In genomic region chr2:130182826-130183499, GRCh38 we compare ENCODE assay signal across 9 cellular contexts. TPM values are rescaled to one million over a fixed set of nuclear protein-coding genes. Genes with fewer than 3 reads are reported as not detected.
DNase-seq lines count a peak whose midpoint lies in the region; ATAC-seq, FAIRE-seq and TF ChIP-seq lines count a peak whose summit lies in the region.
"Not testable (repeated sequence)": the region's sequence is repeated elsewhere in the genome, so short reads cannot be mapped to it uniquely, and the experiment has no call there.
"Had no signal": no experiment of that assay in that cellular context is flagged by ENCODE, and none has a peak within 500 bp of the region (broad histone marks: within the 10 kb centered on the region; RNA-seq: fewer than 3 reads in every experiment).

No MANE protein-coding gene starts in this region.

- FAIRE-seq in bronchial epithelial cell (lab: Jason Lieb, UNC) = not testable (repeated sequence)

- H3K9me2 ChIP-seq in neural cell (ENCODE audit: insufficient read depth, low read length) = not testable (repeated sequence)

- ATAC-seq in right cardiac atrium = peak; percentile 2 to 19

- not testable (repeated sequence) for H3K4me1 Mint-ChIP-seq in activated CD4-positive, alpha-beta T cell treated with anti-CD3 and anti-CD28 coated beads, Interleukin-2, amount 10 ng/mL, durations not matched to agents 24 days and 14 days

- TF ChIP-seq EP300 in neural cell (conservative IDR thresholded peaks at IDR 0.05; ENCODE audit: poor library complexity, severe bottlenecking) = not testable (repeated sequence)

- TF ChIP-seq CTCF in bronchial epithelial cell (IDR thresholded peaks at IDR 0.05; ENCODE audit: insufficient read depth, low read length, severe bottlenecking); neural cell (IDR thresholded peaks at IDR 0.05; ENCODE audit: poor library complexity, severe bottlenecking); thyroid gland (IDR thresholded peaks at IDR 0.05): not testable (repeated sequence)

- in situ Hi-C loops in HAP-1 (cut with MboI; ENCODE audit: low sequenced_read_pairs) = loop anchor here (5.0 to 25.0 kb wide), 2 partner anchors 149 to 904 kb away; partner anchors contain the start of gene FAM168B

- TF ChIP-seq RAD21 in neural cell (conservative IDR thresholded peaks at IDR 0.05) = not testable (repeated sequence)

- DNase-seq in HAP-1 (ENCODE audit: low spot score in 2 of 2) (peak in 1 of 2 experiments; percentile 31), NCI-H1417 (lab: John Stamatoyannopoulos, UW) (peak in 2 of 3 experiments; percentile 33 to 35), thyroid gland (peak in 1 of 2 donors; percentile 27)
- DNase-seq in activated CD4-positive, alpha-beta T cell treated with anti-CD3 and anti-CD28 coated beads, Interleukin-2, amount 10 ng/mL, durations not matched to agents 24 days and 14 days = peak; percentile 69
- DNase-seq in bronchial epithelial cell (ENCODE audit: low read depth); right cardiac atrium: not testable (repeated sequence)

- H3F3A ChIP-seq in neural cell (ENCODE audit: insufficient read depth, low read length, poor library complexity, severe bottlenecking) = not testable (repeated sequence)

- peaks cover 23% of the 10 kb centered on the region for H3K79me2 ChIP-seq in neural cell (replicated peaks; ENCODE audit: insufficient read depth, low read length)

- peak overlapping the region; percentile 48 for H3K4me2 ChIP-seq in neural cell (ENCODE audit: low read length)

- 34% methylated on average over 23 of the region's 23 CpGs for WGBS in right cardiac atrium
- WGBS in thyroid gland, 2 donors = 27 to 29% methylated on average over 10 to 15 of the region's 23 CpGs

- H3K27ac Mint-ChIP-seq in activated CD4-positive, alpha-beta T cell treated with anti-CD3 and anti-CD28 coated beads, Interleukin-2, amount 10 ng/mL, durations not matched to agents 24 days and 14 days = peak overlapping the region; percentile 83

- not testable (repeated sequence) for H3K27ac ChIP-seq in right cardiac atrium (ENCODE audit: low read length)
- H3K27ac ChIP-seq in neural cell (ENCODE audit: low read length) (peak overlapping the region; percentile 56), thyroid gland (peak overlapping the region; percentile 72 to 95 (median 74))

- not testable (repeated sequence) for H3K9me3 Mint-ChIP-seq in activated CD4-positive, alpha-beta T cell treated with anti-CD3 and anti-CD28 coated beads, Interleukin-2, amount 10 ng/mL, durations not matched to agents 24 days and 14 days

- intact Hi-C loops in activated CD4-positive, alpha-beta T cell treated with anti-CD3 and anti-CD28 coated beads, Interleukin-2, amount 10 ng/mL, durations not matched to agents 24 days and 14 days (cut with micrococcal nuclease) = loop anchor here (2.0 to 5.0 kb wide), 2 partner anchors 150 to 1309 kb away; partner anchors contain the start of gene MZT2A
- intact Hi-C loops in right cardiac atrium (cut with DNase I) = loop anchor here in 3 of 4 donors (5.0 to 10.0 kb wide), 3 partner anchors 149 to 162 kb away; partner anchors contain the start of gene IMP4 (in 1 of the 3)
- intact Hi-C loops in thyroid gland (cut with DNase I) = not testable (repeated sequence)

- H3K4me3 Mint-ChIP-seq in activated CD4-positive, alpha-beta T cell treated with anti-CD3 and anti-CD28 coated beads, Interleukin-2, amount 10 ng/mL, durations not matched to agents 24 days and 14 days = peak overlapping the region; percentile 85

- H3K27me3 ChIP-seq in HAP-1 (ENCODE audit: low read depth); bronchial epithelial cell (ENCODE audit: control insufficient read depth, insufficient read depth, low read length); right cardiac atrium (ENCODE audit: control insufficient read depth, insufficient read depth); neural cell (ENCODE audit: insufficient read depth, low read depth, low read length); thyroid gland: not testable (repeated sequence)

- not testable (repeated sequence) for TF ChIP-seq POLR2A in thyroid gland (IDR thresholded peaks at IDR 0.05)

- H3K9ac ChIP-seq in ES-I3 (ENCODE audit: low read depth, low read length) = peak overlapping the region; percentile 55
- H3K9ac ChIP-seq in neural cell (ENCODE audit: low read length) = peak overlapping the region; percentile 55

- H3K9me3 ChIP-seq in ES-I3 (ENCODE audit: control insufficient read depth, insufficient read depth, low read length); HAP-1; right cardiac atrium (ENCODE audit: control insufficient read depth, low read length); neural cell (ENCODE audit: low read length); thyroid gland: not testable (repeated sequence)

- not testable (repeated sequence) for H2AFZ ChIP-seq in neural cell (ENCODE audit: low read depth, low read length)

- H3K4me1 ChIP-seq in ES-I3 (ENCODE audit: insufficient read depth, low read length); HAP-1; right cardiac atrium (ENCODE audit: control insufficient read depth, insufficient read depth, low read length): not testable (repeated sequence)
- H3K4me1 ChIP-seq in thyroid gland = peaks cover 20 to 29% of the 10 kb centered on the region in 2 donors

- peak overlapping the region; percentile 94 for H3K4me3 ChIP-seq in HAP-1
- peak overlapping the region; percentile 73 for H3K4me3 ChIP-seq in bronchial epithelial cell (ENCODE audit: low read depth, low read length)
- H3K4me3 ChIP-seq in right cardiac atrium (ENCODE audit: low read length) = not testable (repeated sequence)
- peak overlapping the region; percentile 95 for H3K4me3 ChIP-seq in neural cell (ENCODE audit: low read length)
- H3K4me3 ChIP-seq in thyroid gland (replicated peaks in 1 of 3) = peak overlapping the region in 1 of 3 donors; percentile 89

- not testable (repeated sequence) for H4K20me1 ChIP-seq in neural cell (ENCODE audit: insufficient read depth)

- H3K36me3 Mint-ChIP-seq in activated CD4-positive, alpha-beta T cell treated with anti-CD3 and anti-CD28 coated beads, Interleukin-2, amount 10 ng/mL, durations not matched to agents 24 days and 14 days (ENCODE audit: low read depth) = peaks cover 17% of the 10 kb centered on the region

- H3K27me3 Mint-ChIP-seq in activated CD4-positive, alpha-beta T cell treated with anti-CD3 and anti-CD28 coated beads, Interleukin-2, amount 10 ng/mL, durations not matched to agents 24 days and 14 days = not testable (repeated sequence)

- not testable (repeated sequence) for H3K36me3 ChIP-seq in ES-I3 (ENCODE audit: insufficient read depth, low read length); HAP-1 (replicated peaks); bronchial epithelial cell (ENCODE audit: control insufficient read depth, insufficient read depth, low read length); neural cell (ENCODE audit: insufficient read depth, low read length); thyroid gland

RNA-seq across cellular contexts. Expression of gene MZT2B, which starts 0.9 kb away (rescaled TPM):
- total RNA-seq in activated CD4-positive, alpha-beta T cell treated with anti-CD3 and anti-CD28 coated beads, Interleukin-2, amount 10 ng/mL, durations not matched to agents 24 days and 14 days = 312 and 329 TPM in 2 replicates
- 146 and 217 TPM in 2 replicates for total RNA-seq in bronchial epithelial cell
- 100 to 1,000 TPM; 222 to 339 (median 260) TPM for total RNA-seq in right cardiac atrium
- polyA plus RNA-seq in right cardiac atrium = 287 TPM
- 255 and 257 TPM in 2 replicates for polyA plus RNA-seq in neural cell
- polyA minus RNA-seq in neural cell = 68.1 and 84.2 TPM in 2 replicates
- 100 to 1,000 TPM; 135 to 237 (median 221) TPM for total RNA-seq in thyroid gland

RNA-seq across cellular contexts. Expression of gene SMPD4, which starts 1.6 kb away (rescaled TPM):
- 86.0 and 91.1 TPM in 2 replicates for total RNA-seq in activated CD4-positive, alpha-beta T cell treated with anti-CD3 and anti-CD28 coated beads, Interleukin-2, amount 10 ng/mL, durations not matched to agents 24 days and 14 days
- 9.5 TPM in 2 replicates for total RNA-seq in bronchial epithelial cell
- total RNA-seq in right cardiac atrium = 10 to 100 TPM; 22.3 to 24.8 (median 24.2) TPM
- 19.9 TPM for polyA plus RNA-seq in right cardiac atrium
- 40.6 and 56.1 TPM in 2 replicates for polyA plus RNA-seq in neural cell
- 29.3 and 31.2 TPM in 2 replicates for polyA minus RNA-seq in neural cell
- total RNA-seq in thyroid gland = 10 to 100 TPM; 34.1 to 74.6 (median 59.0) TPM

RNA-seq across cellular contexts. Expression of gene TUBA3E, which starts 15.3 kb away (rescaled TPM):
- not detected in 2 replicates for total RNA-seq in activated CD4-positive, alpha-beta T cell treated with anti-CD3 and anti-CD28 coated beads, Interleukin-2, amount 10 ng/mL, durations not matched to agents 24 days and 14 days
- not detected in 2 replicates for total RNA-seq in bronchial epithelial cell
- 10 to 100 TPM in 2 of 4 donors, 1 to 10 TPM in 2; 2.8 to 17.2 (median 9.4) TPM for total RNA-seq in right cardiac atrium
- 28.8 TPM for polyA plus RNA-seq in right cardiac atrium
- polyA plus RNA-seq in neural cell = not detected in 2 replicates
- not detected in 2 replicates for polyA minus RNA-seq in neural cell
- under 1 TPM in 1 of 4 donors, not detected in 3; 0.27 TPM for total RNA-seq in thyroid gland
- total RNA-seq: pulmonary artery endothelial cell had no signal

RNA-seq across cellular contexts. Expression of gene CCDC74B, which starts 38.1 kb away (rescaled TPM):
- 1.2 and 1.4 TPM in 2 replicates for total RNA-seq in activated CD4-positive, alpha-beta T cell treated with anti-CD3 and anti-CD28 coated beads, Interleukin-2, amount 10 ng/mL, durations not matched to agents 24 days and 14 days
- total RNA-seq in bronchial epithelial cell (0.38 and 0.79 TPM in 2 replicates), right cardiac atrium (1 to 10 TPM in 2 of 4 donors, under 1 TPM in 2; 0.72 to 2.2 (median 1.1) TPM), thyroid gland (10 to 100 TPM in 3 of 4 donors, 1 to 10 TPM in 1; 9.8 to 35.1 (median 19.1) TPM)
- polyA plus RNA-seq in right cardiac atrium (1.9 TPM), neural cell (22.8 and 24.2 TPM in 2 replicates)
- polyA minus RNA-seq in neural cell = 7.8 and 9.6 TPM in 2 replicates

RNA-seq across cellular contexts. Expression of gene POTEF, which starts 53.9 kb away (rescaled TPM):
- total RNA-seq in activated CD4-positive, alpha-beta T cell treated with anti-CD3 and anti-CD28 coated beads, Interleukin-2, amount 10 ng/mL, durations not matched to agents 24 days and 14 days = not detected in 2 replicates
- total RNA-seq in bronchial epithelial cell = not detected in 2 replicates
- under 1 TPM in 3 of 4 donors, not detected in 1; 0.08 to 0.23 (median 0.15) TPM for total RNA-seq in right cardiac atrium
- 0.05 TPM for polyA plus RNA-seq in right cardiac atrium
- 1.0 and 2.3 TPM in 2 replicates for polyA plus RNA-seq in neural cell
- polyA minus RNA-seq in neural cell = 33.6 and 37.7 TPM in 2 replicates
- under 1 TPM in 1 of 4 donors, not detected in 3; 0.27 TPM for total RNA-seq in thyroid gland
